In genomic region chr20:19205999-19206398, GRCh38 we compare ENCODE assay signal across 7 cellular contexts. TPM values are rescaled to one million over a fixed set of nuclear protein-coding genes. Genes with fewer than 3 reads are reported as not detected.
A peak's percentile ranks its signal among the peaks of the same experiment; 100 is the strongest.
DNase-seq lines count a peak whose midpoint lies in the region; ATAC-seq and TF ChIP-seq lines count a peak whose summit lies in the region.

No MANE protein-coding gene starts in this region.

- in situ Hi-C loops in gastrocnemius medialis (cut with MboI; ENCODE audit: low sequenced_read_pairs in 4 of 4), result loop anchor here (5.0 kb wide), 2 partner anchors 376 to 456 kb away; no protein-coding TSS in a partner anchor

- no peaks in the 10 kb centered on the region for H3K4me1 ChIP-seq in gastrocnemius medialis

- DNase-seq in GM12865 (ENCODE audit: low read depth), result peak; percentile 68
- DNase-seq in HuH-7 (ENCODE audit: low spot score), result peak; percentile 85
- peak; percentile 68 for DNase-seq in RPMI8226
- DNase-seq in activated naive CD4-positive, alpha-beta T cell treated with anti-CD3 and anti-CD28 coated beads, Interleukin-2, amount 50 U/mL, for 16 hours, result peak; percentile 56
- peak; percentile 86 for DNase-seq in left ventricle myocardium superior
- DNase-seq in gastrocnemius medialis, result peak; percentile 23 to 58

- TF ChIP-seq CTCF in GM12865 (IDR thresholded peaks at IDR 0.05; ENCODE audit: insufficient read depth, low read depth, low read length, missing control alignments) (peak; percentile 87), gastrocnemius medialis (IDR thresholded peaks at IDR 0.05 in 4 of 5, conservative IDR thresholded peaks at IDR 0.05 in 1 of 5) (peak; percentile 68 to 90 (median 87))

- H3K36me3 ChIP-seq in gastrocnemius medialis, result no peaks in the 10 kb centered on the region

- H3K27me3 ChIP-seq in gastrocnemius medialis, result no peaks in the 10 kb centered on the region

- no peaks in the 10 kb centered on the region for H3K9me3 ChIP-seq in gastrocnemius medialis

- ATAC-seq in left ventricle myocardium superior (peak; percentile 71), gastrocnemius medialis (peak; percentile 47 to 75), HG03045 (IDR thresholded peaks at IDR 0.05; ENCODE audit: unreplicated experiment) (no peak)

- TF ChIP-seq POLR2A in gastrocnemius medialis (IDR thresholded peaks at IDR 0.05), result no peak

- H3K4me3 ChIP-seq in GM12865 (ENCODE audit: low read depth, low read length) (no peak overlapping the region), gastrocnemius medialis (no peak overlapping the region)

- H3K27ac ChIP-seq in gastrocnemius medialis, result no peak overlapping the region

- intact Hi-C loops in left ventricle myocardium superior (cut with micrococcal nuclease) (loop anchor here (5.0 to 10.0 kb wide), 2 partner anchors 379 to 456 kb away; no protein-coding TSS in a partner anchor), gastrocnemius medialis (cut with DNase I; ENCODE audit: low total_unique reads) (loop anchor here (1.0 to 10.0 kb wide), 3 partner anchors 169 to 456 kb away; no protein-coding TSS in a partner anchor)

RNA-seq across cellular contexts. Expression of gene SLC24A3, which starts 6.4 kb away (rescaled TPM):
- total RNA-seq in left ventricle myocardium superior, result 0.62 TPM
- 1 to 10 TPM; 3.3 to 7.8 (median 6.7) TPM for total RNA-seq in gastrocnemius medialis
